In the genomic region with DNA sequence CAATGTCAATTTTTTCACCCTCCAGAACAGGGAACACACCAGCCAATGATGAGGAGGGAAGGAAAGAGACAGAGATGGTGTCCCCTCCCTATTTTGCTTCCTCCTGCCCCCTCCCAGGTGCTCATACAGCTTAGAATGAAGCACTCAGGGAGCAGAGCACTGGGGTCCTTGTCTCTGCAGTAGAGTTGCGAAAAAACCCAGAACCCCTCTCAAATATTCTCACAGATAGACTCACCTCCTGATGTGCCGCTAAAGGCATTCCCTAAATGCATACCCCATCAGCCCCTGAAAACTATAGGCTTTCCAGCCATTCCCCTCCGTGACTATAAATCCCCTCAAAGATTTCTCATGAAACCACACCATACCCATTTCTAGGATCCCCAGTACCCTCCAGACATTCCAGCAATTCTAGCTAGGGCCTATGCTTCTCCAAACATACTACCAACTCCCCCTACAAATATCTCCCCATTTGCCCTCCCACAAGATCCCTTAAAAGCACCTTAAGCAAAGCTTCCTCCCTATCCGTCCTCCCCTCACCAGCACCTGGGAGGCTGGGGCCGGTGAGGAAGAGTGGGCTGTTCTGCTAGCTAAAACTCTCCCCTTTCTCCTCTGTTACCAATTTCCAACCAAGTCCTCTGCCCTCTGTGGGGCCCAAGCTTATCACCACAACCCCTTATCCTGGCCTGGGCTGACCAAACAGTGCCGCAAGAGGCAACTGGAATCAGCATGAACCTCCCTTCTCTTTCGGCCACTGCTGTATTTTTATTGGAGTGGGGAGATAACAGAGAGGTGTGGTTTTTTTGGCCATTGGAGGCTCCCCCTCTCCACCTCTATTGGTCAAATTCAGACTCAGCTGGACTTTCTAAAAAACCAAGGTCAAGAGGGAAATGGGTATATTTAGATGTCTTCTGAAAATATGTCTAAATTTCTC, we compare ENCODE assay signal across 22 cellular contexts. TPM values are rescaled to one million over a fixed set of nuclear protein-coding genes. Genes with fewer than 3 reads are reported as not detected.
DNase-seq lines count a peak whose midpoint lies in the region; ATAC-seq, FAIRE-seq and TF ChIP-seq lines count a peak whose summit lies in the region.
"Had no signal": no experiment of that assay in that cellular context is flagged by ENCODE, and none has a peak within 500 bp of the region (broad histone marks: within the 10 kb centered on the region; RNA-seq: fewer than 3 reads in every experiment).

No MANE protein-coding gene starts in this region.

- peak overlapping the region; percentile 67 for H3K18ac ChIP-seq in trophoblast cell (ENCODE audit: low read length)

- H3K9me3 ChIP-seq in K562 (replicated peaks; ENCODE audit: control insufficient read depth, insufficient read depth, low read depth, low read length) (no peaks in the 10 kb centered on the region), trophoblast cell (ENCODE audit: insufficient read depth, low read depth, low read length) (peaks cover 2% of the 10 kb centered on the region)
- H3K9me3 ChIP-seq: BE2C, HAP-1, MG63 had no signal

- H4K12ac ChIP-seq in trophoblast cell (ENCODE audit: low read depth, low read length), result no peak overlapping the region

- peak overlapping the region; percentile 75 for H4K91ac ChIP-seq in trophoblast cell (ENCODE audit: low read depth, low read length)

- H3K4me1 ChIP-seq in K562 (replicated peaks in 1 of 2; ENCODE audit: control insufficient read depth in 2 of 2, insufficient read depth in 2 of 2, low read length in 2 of 2), result peaks cover 31 to 37% of the 10 kb centered on the region in 2 experiments; a peak in 4 of 5 replicates
- H3K4me1 ChIP-seq in trophoblast cell (ENCODE audit: control insufficient read depth in 1 of 2, insufficient read depth in 2 of 2, low read length in 2 of 2), result peaks cover 27 to 40% of the 10 kb centered on the region in 2 experiments
- H3K4me1 ChIP-seq: BE2C had no signal

- TF ChIP-seq RAD21 in K562 (CRISPR knock-in tag; conservative IDR thresholded peaks at IDR 0.05 in 1 of 2, IDR thresholded peaks at IDR 0.05 in 1 of 2), result no peak

- 0 out of 2 replicates have a peak, but pooled peaks cover 4% of the 10 kb centered on the region for H4K20me1 ChIP-seq in K562 (replicated peaks; ENCODE audit: control insufficient read depth, insufficient read depth, low read length)

- TF ChIP-seq EP300 in K562 (IDR thresholded peaks at IDR 0.05; ENCODE audit: low read length), result no peak

- CTCF ChIA-PET in K562 (lab: Yijun Ruan, JAX; ENCODE audit: low intra/inter-chr PET ratio), result interaction anchor here (0.7 kb wide), 1 partner anchor 22 kb away, joined by 3 read pairs; no protein-coding TSS in a partner anchor
- CTCF ChIA-PET in activated CD4-positive, alpha-beta memory T cell treated with anti-CD3 and anti-CD28 coated beads, Interleukin-2, amount 10 ng/mL, durations not matched to agents 7 days and 5 days (lab: Charles Lee), result interaction anchor here (2.7 to 4.9 kb wide), 2 partner anchors 22 to 38 kb away, joined by 13 to 19 read pairs; no protein-coding TSS in a partner anchor

- H3K79me2 ChIP-seq in K562 (ENCODE audit: control insufficient read depth, insufficient read depth, low read length) (no peaks in the 10 kb centered on the region), trophoblast cell (ENCODE audit: control insufficient read depth, insufficient read depth, low read length, poor library complexity) (peaks cover 16% of the 10 kb centered on the region)

- peaks cover 29% of the 10 kb centered on the region for H3K79me1 ChIP-seq in trophoblast cell (ENCODE audit: low read length)

- TF ChIP-seq CTCF in K562 (IDR thresholded peaks at IDR 0.05 in 2 of 3, conservative IDR thresholded peaks at IDR 0.05 in 1 of 3; ENCODE audit: insufficient read depth in 2 of 3, low read depth in 1 of 3, low read length in 3 of 3) (no peak), glutamatergic neuron (IDR thresholded peaks at IDR 0.05; ENCODE audit: partially characterized antibody, unreplicated experiment) (no peak)

- H3K4me2 ChIP-seq in K562 (ENCODE audit: insufficient read depth, low read length), result peak overlapping the region; percentile 68
- H3K4me2 ChIP-seq in trophoblast cell (ENCODE audit: low read length), result peak overlapping the region; percentile 87

- H3K27ac ChIP-seq in K562 (ENCODE audit: extremely low read depth, low read depth, low read length) (peak overlapping the region; percentile 29; the same call in 2 of the 3 replicates), trophoblast cell (ENCODE audit: low read depth, low read length) (peak overlapping the region; percentile 92)

- 17% methylated on average over 7 of the region's 7 CpGs for WGBS in K562 (ENCODE audit: insufficient coverage, low coverage, missing lambda C conversion rate)
- no CpG with 5 or more reads among the region's 7 CpGs for WGBS in trophoblast cell (ENCODE audit: extremely low coverage, insufficient coverage, insufficient read length)

- H3K27me3 ChIP-seq in K562 (ENCODE audit: control insufficient read depth in 2 of 2, insufficient read depth in 2 of 2, low read length in 2 of 2) (peaks cover 20 to 35% of the 10 kb centered on the region in 2 experiments; a peak in 4 of 5 replicates), trophoblast cell (ENCODE audit: insufficient read depth, low read length) (peaks cover 4% of the 10 kb centered on the region)

- no TSS peak for BruUV-seq in K562 (replicated peaks; lab: Mats Ljungman, UMichigan)

- H3K9ac ChIP-seq in K562 (ENCODE audit: insufficient read depth in 1 of 2, low read depth in 2 of 2, low read length in 2 of 2) (peak overlapping the region in 1 of 2 experiments; percentile 23; a peak in 2 of 4 replicates), trophoblast cell (ENCODE audit: low read length) (no peak overlapping the region)

- H2BK5ac ChIP-seq in trophoblast cell (ENCODE audit: low read depth, low read length, poor library complexity), result peak overlapping the region; percentile 66

- H2BK12ac ChIP-seq in trophoblast cell (ENCODE audit: low read length), result peak overlapping the region; percentile 90

- in situ Hi-C loops in K562 (cut with MboI), result no loop called here

- no peaks in the 10 kb centered on the region for H3K9me1 ChIP-seq in K562 (ENCODE audit: control insufficient read depth, insufficient read depth, low read length)

- H2BK120ac ChIP-seq in trophoblast cell (ENCODE audit: insufficient read depth, low read length, poor library complexity), result peak overlapping the region; percentile 80

- H3K27me3 Mint-ChIP-seq in glutamatergic neuron (ENCODE audit: unreplicated experiment), result peaks cover 37% of the 10 kb centered on the region
- H3K27me3 Mint-ChIP-seq in activated CD4-positive, alpha-beta memory T cell treated with anti-CD3 and anti-CD28 coated beads, Interleukin-2, amount 10 ng/mL, durations not matched to agents 7 days and 5 days, result peaks cover 91% of the 10 kb centered on the region

- peak overlapping the region; percentile 50 for H3K14ac ChIP-seq in trophoblast cell (ENCODE audit: low read length)

- peak overlapping the region; percentile 42 for H3K4ac ChIP-seq in trophoblast cell (ENCODE audit: low read depth, low read length)

- intact Hi-C loops in K562 (cut with micrococcal nuclease), result no loop called here

- H3K36me3 Mint-ChIP-seq in glutamatergic neuron (ENCODE audit: unreplicated experiment), result no peaks in the 10 kb centered on the region
- peaks cover 2% of the 10 kb centered on the region for H3K36me3 Mint-ChIP-seq in activated CD4-positive, alpha-beta memory T cell treated with anti-CD3 and anti-CD28 coated beads, Interleukin-2, amount 10 ng/mL, durations not matched to agents 7 days and 5 days (ENCODE audit: low read depth)
- H3K36me3 Mint-ChIP-seq: CD4-positive, CD25-positive, alpha-beta regulatory T cell had no signal

- peak; percentile 92 for FAIRE-seq in K562 (lab: Jason Lieb, UNC)

- no peak for TF ChIP-seq POLR2A in K562 (conservative IDR thresholded peaks at IDR 0.05)

- H2AK5ac ChIP-seq in trophoblast cell (ENCODE audit: low read length), result peak overlapping the region; percentile 23

- H3K36me3 ChIP-seq in K562 (ENCODE audit: control insufficient read depth, insufficient read depth, low read length) (no peaks in the 10 kb centered on the region), trophoblast cell (ENCODE audit: control insufficient read depth in 1 of 2, insufficient read depth in 2 of 2, low read length in 2 of 2) (no peaks in the 10 kb centered on the region)
- H3K36me3 ChIP-seq: BE2C, HAP-1, MG63 had no signal

- H2AFZ ChIP-seq in K562 (ENCODE audit: low read depth, low read length) (0 out of 2 replicates have a peak overlapping the region, but pooled peaks have one; percentile 35), trophoblast cell (ENCODE audit: insufficient read depth, low read length, poor library complexity) (no peak overlapping the region)

- peak overlapping the region; percentile 44 for H4K8ac ChIP-seq in trophoblast cell (ENCODE audit: low read depth, low read length)

- peak; percentile 71 for ATAC-seq in K562

- H3K4me3 ChIP-seq in K562 (no peak overlapping the region), trophoblast cell (ENCODE audit: low read depth, low read length) (no peak overlapping the region)
- H3K4me3 ChIP-seq: HAP-1, MG63 had no signal

- no peaks in the 10 kb centered on the region for H3K4me1 Mint-ChIP-seq in glutamatergic neuron (ENCODE audit: low read depth, unreplicated experiment)
- peaks cover 20% of the 10 kb centered on the region for H3K4me1 Mint-ChIP-seq in activated CD4-positive, alpha-beta memory T cell treated with anti-CD3 and anti-CD28 coated beads, Interleukin-2, amount 10 ng/mL, durations not matched to agents 7 days and 5 days

- DNase-seq in OCI-M1 (lab: John Stamatoyannopoulos, UW), result peak; percentile 79
- DNase-seq in K562 (ENCODE audit: extremely low read depth in 1 of 4, low spot score in 3 of 4), result peak; percentile 56 to 75 (median 66)
- DNase-seq in glutamatergic neuron, result no peak
- DNase-seq in trophoblast cell, result no peak
- DNase-seq in activated CD4-positive, alpha-beta memory T cell treated with anti-CD3 and anti-CD28 coated beads, Interleukin-2, amount 10 ng/mL, durations not matched to agents 7 days and 5 days, result no peak
- DNase-seq in mucosa of gallbladder (ENCODE audit: low spot score), result no peak
- DNase-seq in stimulated activated CD4-positive, alpha-beta T cell treated with anti-CD3 and anti-CD28 coated beads, Interleukin-4, amount 100 ng/mL, for 1 hour, result no peak
- DNase-seq: BE2C; CD4-positive, CD25-positive, alpha-beta regulatory T cell; DMS79; Kasumi-1; MG63; NCI-H1048; NCI-H1417 treated with DMSO at 0.1 percent for 48 hours; NCI-H187; NCI-H446; NCI-H526; Right ventricle myocardium superior had no signal

- H3K27ac Mint-ChIP-seq in glutamatergic neuron (ENCODE audit: unreplicated experiment), result no peak overlapping the region
- no peak overlapping the region for H3K27ac Mint-ChIP-seq in activated CD4-positive, alpha-beta memory T cell treated with anti-CD3 and anti-CD28 coated beads, Interleukin-2, amount 10 ng/mL, durations not matched to agents 7 days and 5 days
- H3K27ac Mint-ChIP-seq: CD4-positive, CD25-positive, alpha-beta regulatory T cell had no signal

- H3K4me3 Mint-ChIP-seq in glutamatergic neuron (ENCODE audit: unreplicated experiment), result peak overlapping the region; percentile 9
- H3K4me3 Mint-ChIP-seq in activated CD4-positive, alpha-beta memory T cell treated with anti-CD3 and anti-CD28 coated beads, Interleukin-2, amount 10 ng/mL, durations not matched to agents 7 days and 5 days, result no peak overlapping the region

- POLR2A ChIA-PET in K562 (lab: Yijun Ruan, JAX), result interaction anchor here (0.7 to 1.5 kb wide), 5 partner anchors 9 to 136 kb away, joined by 3 to 5 read pairs (median 3); no protein-coding TSS in a partner anchor
- POLR2A ChIA-PET in activated CD4-positive, alpha-beta memory T cell treated with anti-CD3 and anti-CD28 coated beads, Interleukin-2, amount 10 ng/mL, durations not matched to agents 7 days and 5 days (lab: Charles Lee), result interaction anchor here (1.0 to 3.1 kb wide), 2 partner anchors 9 to 12 kb away, joined by 3 to 15 read pairs; no protein-coding TSS in a partner anchor

- H3K23ac ChIP-seq in trophoblast cell (ENCODE audit: low read length), result no peak overlapping the region

- H3K9me3 Mint-ChIP-seq in glutamatergic neuron (ENCODE audit: unreplicated experiment), result peaks cover 2% of the 10 kb centered on the region
- no peaks in the 10 kb centered on the region for H3K9me3 Mint-ChIP-seq in activated CD4-positive, alpha-beta memory T cell treated with anti-CD3 and anti-CD28 coated beads, Interleukin-2, amount 10 ng/mL, durations not matched to agents 7 days and 5 days
- H3K9me3 Mint-ChIP-seq: CD4-positive, CD25-positive, alpha-beta regulatory T cell had no signal

RNA-seq across cellular contexts. Expression of a gene that starts 54.7 kb away (rescaled TPM):
- total RNA-seq in K562 (2011; cell fraction: chromatin; rRNA removed; ENCODE audit: low replicate concordance), result not detected in 2 replicates
- not detected in 2 replicates for total RNA-seq in K562 (2011; cell fraction: nucleolus; rRNA removed)
- total RNA-seq in K562 (2011; cell fraction: nucleoplasm; rRNA removed), result not detected in 2 replicates
- not detected in 2 replicates for total RNA-seq in K562 (2014; rRNA removed)
- total RNA-seq in K562 (2014; rRNA removed; fragmentation: Illumina TruSeq; extraction: Trizol), result not detected in 2 replicates
- total RNA-seq in K562 (2015; rRNA removed; fragmentation: Illumina TruSeq; extraction: Trizol), result not detected in 2 replicates
- total RNA-seq in K562 (2021), result not detected in 2 replicates
- polyA plus RNA-seq in K562 (2011; rRNA removed), result not detected in 2 replicates
- polyA plus RNA-seq in K562 (2011; cell fraction: cytosol; rRNA removed), result not detected in 2 replicates
- polyA plus RNA-seq in K562 (2011; cell fraction: nucleus; rRNA removed), result not detected in 2 replicates
- not detected in 2 replicates for polyA plus RNA-seq in K562 (2012)
- not detected in 2 replicates for polyA plus RNA-seq in K562 (2014; fragmentation: Illumina TruSeq; extraction: Trizol)
- polyA plus RNA-seq in K562 (2014; fragmentation: Nextera tagmentation; extraction: Ambion mirVana), result not detected
- polyA plus RNA-seq in K562 (2014; rRNA removed), result not detected in 2 replicates
- not detected in 2 replicates for polyA minus RNA-seq in K562 (2011; rRNA and poly(A)+ RNA removed)
- polyA minus RNA-seq in K562 (2011; cell fraction: cytosol; rRNA and poly(A)+ RNA removed), result not detected in 2 replicates
- not detected in 2 replicates for polyA minus RNA-seq in K562 (2011; cell fraction: nucleus; rRNA and poly(A)+ RNA removed)
- not detected for total RNA-seq in glutamatergic neuron (ENCODE audit: unreplicated experiment)
- 9.3 and 10.1 TPM in 2 replicates for polyA plus RNA-seq in trophoblast cell (2013)
- total RNA-seq in activated CD4-positive, alpha-beta memory T cell treated with anti-CD3 and anti-CD28 coated beads, Interleukin-2, amount 10 ng/mL, durations not matched to agents 7 days and 5 days, result not detected
- total RNA-seq in mucosa of gallbladder, result 0.29 TPM
- total RNA-seq: A673; CD4-positive, CD25-positive, alpha-beta regulatory T cell; Right ventricle myocardium superior; RPMI7951; SK-MEL-5 had no signal
- polyA plus RNA-seq: CD4-positive, CD25-positive, alpha-beta regulatory T cell had no signal

Comparison
In these comparisons a context has a peak if more than half of its experiments do, and no peak if none do; other contexts are left out.
1. DNase-seq: peak in OCI-M1 (single experiment) and K562 (4 of 4); none in glutamatergic neuron (single experiment), trophoblast cell (0 of 2), activated CD4-positive, alpha-beta memory T cell treated with anti-CD3 and anti-CD28 coated beads, Interleukin-2, amount 10 ng/mL, durations not matched to agents 7 days and 5 days (single experiment), mucosa of gallbladder (single experiment) and stimulated activated CD4-positive, alpha-beta T cell treated with anti-CD3 and anti-CD28 coated beads, Interleukin-4, amount 100 ng/mL, for 1 hour (single experiment).